Comparison of ENCODE assay signal across 14 cellular contexts in the genomic region with DNA sequence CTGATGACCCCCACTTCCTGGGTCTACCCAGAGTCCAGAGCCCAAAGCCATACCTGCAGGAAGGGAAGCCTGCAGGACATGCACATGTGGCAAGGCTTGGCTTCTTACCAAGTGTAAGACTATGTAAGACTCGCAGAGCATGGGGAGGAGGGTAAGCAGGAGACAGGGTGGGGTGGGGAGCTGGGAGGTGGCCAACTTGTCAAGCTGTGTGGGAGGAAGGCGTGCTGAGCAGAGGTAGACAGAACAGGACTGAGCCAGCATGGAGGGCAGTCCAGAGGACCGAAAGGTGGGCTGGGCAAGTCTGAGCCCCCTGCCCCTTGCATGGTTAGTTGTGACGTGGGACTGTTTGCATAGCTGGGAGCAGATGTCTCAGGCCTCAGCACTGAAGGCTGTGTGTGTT. TPM values are rescaled to one million over a fixed set of nuclear protein-coding genes. Genes with fewer than 3 reads are reported as not detected.
DNase-seq lines count a peak whose midpoint lies in the region; ATAC-seq and TF ChIP-seq lines count a peak whose summit lies in the region.
"Had no signal": no experiment of that assay in that cellular context is flagged by ENCODE, and none has a peak within 500 bp of the region (broad histone marks: within the 10 kb centered on the region; RNA-seq: fewer than 3 reads in every experiment).

No MANE protein-coding gene starts in this region.

- H3K27ac ChIP-seq in right atrium auricular region: no peak overlapping the region

- H3K36me3 ChIP-seq in right atrium auricular region: no peaks in the 10 kb centered on the region
- H3K36me3 ChIP-seq: gastroesophageal sphincter had no signal

- H3K4me3 ChIP-seq in right atrium auricular region: no peak overlapping the region
- H3K4me3 ChIP-seq in cardiac fibroblast (replicated peaks in 1 of 2; ENCODE audit: low read depth in 2 of 2, low read length in 2 of 2): no peak overlapping the region
- H3K4me3 ChIP-seq: gastroesophageal sphincter had no signal

- ATAC-seq in stimulated activated naive CD8-positive, alpha-beta T cell treated with anti-CD3 and anti-CD28 coated beads, Interleukin-15, Interleukin-2, amounts not matched to agents 100 U/mL and 50 U/mL, for 24 hours: no peak
- no peak for ATAC-seq in HG03039 (IDR thresholded peaks at IDR 0.05; ENCODE audit: unreplicated experiment)
- ATAC-seq: gastroesophageal sphincter had no signal

- H3K9me3 ChIP-seq in right atrium auricular region: no peaks in the 10 kb centered on the region
- H3K9me3 ChIP-seq: gastroesophageal sphincter had no signal

- DNase-seq in cardiac septum (ENCODE audit: low spot score): peak; percentile 55
- no peak for DNase-seq in right atrium auricular region (ENCODE audit: low spot score)
- peak; percentile 57 to 58 for DNase-seq in cardiac fibroblast (ENCODE audit: low read depth in 2 of 2)
- DNase-seq in mesenteric fat pad (ENCODE audit: low spot score): peak; percentile 43
- DNase-seq in stimulated activated naive CD8-positive, alpha-beta T cell treated with anti-CD3 and anti-CD28 coated beads, Interleukin-15, Interleukin-2, amounts not matched to agents 100 U/mL and 50 U/mL, for 24 hours: no peak
- no peak for DNase-seq in NCI-H345 treated with DMSO at 0.1 percent for 48 hours (lab: John Stamatoyannopoulos, UW; ENCODE audit: unreplicated experiment)
- DNase-seq in cortex of kidney (lab: John Stamatoyannopoulos, UW): no peak
- DNase-seq: activated effector memory CD4-positive, alpha-beta T cell treated with Interleukin-2 at 50 U/mL for 16 hours; CD4-positive, alpha-beta T cell; effector memory CD4-positive, alpha-beta T cell; KG1; NCI-H146 had no signal

- peaks cover 0 to 26% of the 10 kb centered on the region in 2 donors for H3K4me1 ChIP-seq in right atrium auricular region

- TF ChIP-seq CTCF in right atrium auricular region (IDR thresholded peaks at IDR 0.05) (no peak), cardiac fibroblast (IDR thresholded peaks at IDR 0.05; ENCODE audit: low read depth, low read length) (no peak)

- H3K27me3 ChIP-seq in right atrium auricular region: no peaks in the 10 kb centered on the region
- H3K27me3 ChIP-seq: gastroesophageal sphincter had no signal

- intact Hi-C loops in cardiac septum (cut with DNase I): loop anchor here (5.0 to 10.0 kb wide), 2 partner anchors 136 to 354 kb away; partner anchors contain the start of gene SIGLEC1

RNA-seq across cellular contexts. Expression of gene RNF24, which starts 53.4 kb away (rescaled TPM):
- total RNA-seq in cardiac septum: 8.5 TPM
- 10 to 100 TPM in 1 of 2 donors, 1 to 10 TPM in 1; 6.5 to 14.9 TPM for total RNA-seq in right atrium auricular region
- 17.3 TPM for total RNA-seq in mesenteric fat pad

Comparison
In these comparisons a context has a peak if more than half of its experiments do, and no peak if none do; other contexts are left out.
1. DNase-seq: peak in cardiac septum (single experiment), cardiac fibroblast (2 of 2) and mesenteric fat pad (single experiment); none in right atrium auricular region (single experiment), stimulated activated naive CD8-positive, alpha-beta T cell treated with anti-CD3 and anti-CD28 coated beads, Interleukin-15, Interleukin-2, amounts not matched to agents 100 U/mL and 50 U/mL, for 24 hours (single experiment), NCI-H345 treated with DMSO at 0.1 percent for 48 hours (single experiment) and cortex of kidney (single experiment).